Comparison of ENCODE assay signal across 9 cellular contexts in genomic region chr10:48802611-48803046, GRCh38.
A peak's percentile ranks its signal among the peaks of the same experiment; 100 is the strongest.
DNase-seq lines count a peak whose midpoint lies in the region; ATAC-seq and TF ChIP-seq lines count a peak whose summit lies in the region.
"Had no signal": no experiment of that assay in that cellular context is flagged by ENCODE, and none has a peak within 500 bp of the region (broad histone marks: within the 10 kb centered on the region; RNA-seq: fewer than 3 reads in every experiment).

No MANE protein-coding gene starts in this region.

- no peak overlapping the region for H3K4me3 Mint-ChIP-seq in activated CD8-positive, alpha-beta T cell treated with anti-CD3 and anti-CD28 coated beads for 36 hours
- H3K4me3 Mint-ChIP-seq in endothelial cell (ENCODE audit: unreplicated experiment), result no peak overlapping the region

- peaks cover 6% of the 10 kb centered on the region for H3K36me3 Mint-ChIP-seq in activated CD8-positive, alpha-beta T cell treated with anti-CD3 and anti-CD28 coated beads for 36 hours (ENCODE audit: low read depth)
- peaks cover 8% of the 10 kb centered on the region for H3K36me3 Mint-ChIP-seq in endothelial cell (ENCODE audit: low read depth, unreplicated experiment)

- DNase-seq in activated CD8-positive, alpha-beta T cell treated with anti-CD3 and anti-CD28 coated beads for 36 hours, result no peak
- DNase-seq in endothelial cell (ENCODE audit: low spot score) (no peak), G401 (ENCODE audit: low spot score) (no peak), AML-193 (lab: John Stamatoyannopoulos, UW) (no peak), RWPE1 (ENCODE audit: low spot score) (no peak)
- DNase-seq: stimulated activated naive CD4-positive, alpha-beta T cell had no signal

- POLR2A ChIA-PET in activated CD8-positive, alpha-beta T cell treated with anti-CD3 and anti-CD28 coated beads for 36 hours (lab: Charles Lee), result interaction anchor here (1.0 kb wide), 1 partner anchor 203 kb away, joined by 3 read pairs; no protein-coding TSS in a partner anchor
- POLR2A ChIA-PET in RWPE1 (lab: Yijun Ruan, JAX; ENCODE audit: low non-redundant PET), result no interaction called here

- in situ Hi-C loops in G401 (cut with HindIII; ENCODE audit: low sequenced_read_pairs), result no loop called here

- H3K27me3 Mint-ChIP-seq in activated CD8-positive, alpha-beta T cell treated with anti-CD3 and anti-CD28 coated beads for 36 hours, result no peaks in the 10 kb centered on the region
- H3K27me3 Mint-ChIP-seq in endothelial cell (ENCODE audit: unreplicated experiment), result peaks cover 1% of the 10 kb centered on the region

- H3K27ac Mint-ChIP-seq in activated CD8-positive, alpha-beta T cell treated with anti-CD3 and anti-CD28 coated beads for 36 hours, result no peak overlapping the region
- no peak overlapping the region for H3K27ac Mint-ChIP-seq in endothelial cell (ENCODE audit: unreplicated experiment)

- intact Hi-C loops in activated CD8-positive, alpha-beta T cell treated with anti-CD3 and anti-CD28 coated beads for 36 hours (cut with micrococcal nuclease), result no loop called here

- H3K4me1 Mint-ChIP-seq in activated CD8-positive, alpha-beta T cell treated with anti-CD3 and anti-CD28 coated beads for 36 hours (ENCODE audit: low read depth), result peaks cover 37% of the 10 kb centered on the region
- H3K4me1 Mint-ChIP-seq in endothelial cell (ENCODE audit: unreplicated experiment), result peaks cover 12% of the 10 kb centered on the region

- H3K27ac ChIP-seq in RWPE1, result no peak overlapping the region

- H3K9me3 Mint-ChIP-seq in activated CD8-positive, alpha-beta T cell treated with anti-CD3 and anti-CD28 coated beads for 36 hours, result peaks cover 5% of the 10 kb centered on the region
- H3K9me3 Mint-ChIP-seq in endothelial cell (ENCODE audit: unreplicated experiment), result peaks cover 6% of the 10 kb centered on the region

- ATAC-seq in GM18498 (IDR thresholded peaks at IDR 0.05; ENCODE audit: unreplicated experiment) (peak; percentile 95), GM19438 (IDR thresholded peaks at IDR 0.05; ENCODE audit: low read depth, unreplicated experiment) (peak; percentile 89), HG03039 (IDR thresholded peaks at IDR 0.05; ENCODE audit: unreplicated experiment) (peak; percentile 92)
- peak; percentile 43 for ATAC-seq in activated CD8-positive, alpha-beta T cell treated with anti-CD3 and anti-CD28 coated beads for 36 hours

- CTCF ChIA-PET in activated CD8-positive, alpha-beta T cell treated with anti-CD3 and anti-CD28 coated beads for 36 hours (lab: Charles Lee), result no interaction called here
- CTCF ChIA-PET in RWPE1 (lab: Yijun Ruan, JAX), result interaction anchor here (0.6 kb wide), 1 partner anchor 342 kb away, joined by 3 read pairs; no protein-coding TSS in a partner anchor

- no peak for TF ChIP-seq CTCF in activated CD8-positive, alpha-beta T cell treated with anti-CD3 and anti-CD28 coated beads for 36 hours (IDR thresholded peaks at IDR 0.05)
- TF ChIP-seq CTCF in endothelial cell (IDR thresholded peaks at IDR 0.05; ENCODE audit: unreplicated experiment) (no peak), RWPE1 (conservative IDR thresholded peaks at IDR 0.05; ENCODE audit: low read depth) (no peak)

Comparison
In these comparisons a context has a peak if more than half of its experiments do, and no peak if none do; other contexts are left out.
1. ATAC-seq: peak in every context shown above with its lines; median percentile 95 in GM18498; 92 in HG03039; 89 in GM19438; 43 in activated CD8-positive, alpha-beta T cell treated with anti-CD3 and anti-CD28 coated beads for 36 hours.